In the genomic region with DNA sequence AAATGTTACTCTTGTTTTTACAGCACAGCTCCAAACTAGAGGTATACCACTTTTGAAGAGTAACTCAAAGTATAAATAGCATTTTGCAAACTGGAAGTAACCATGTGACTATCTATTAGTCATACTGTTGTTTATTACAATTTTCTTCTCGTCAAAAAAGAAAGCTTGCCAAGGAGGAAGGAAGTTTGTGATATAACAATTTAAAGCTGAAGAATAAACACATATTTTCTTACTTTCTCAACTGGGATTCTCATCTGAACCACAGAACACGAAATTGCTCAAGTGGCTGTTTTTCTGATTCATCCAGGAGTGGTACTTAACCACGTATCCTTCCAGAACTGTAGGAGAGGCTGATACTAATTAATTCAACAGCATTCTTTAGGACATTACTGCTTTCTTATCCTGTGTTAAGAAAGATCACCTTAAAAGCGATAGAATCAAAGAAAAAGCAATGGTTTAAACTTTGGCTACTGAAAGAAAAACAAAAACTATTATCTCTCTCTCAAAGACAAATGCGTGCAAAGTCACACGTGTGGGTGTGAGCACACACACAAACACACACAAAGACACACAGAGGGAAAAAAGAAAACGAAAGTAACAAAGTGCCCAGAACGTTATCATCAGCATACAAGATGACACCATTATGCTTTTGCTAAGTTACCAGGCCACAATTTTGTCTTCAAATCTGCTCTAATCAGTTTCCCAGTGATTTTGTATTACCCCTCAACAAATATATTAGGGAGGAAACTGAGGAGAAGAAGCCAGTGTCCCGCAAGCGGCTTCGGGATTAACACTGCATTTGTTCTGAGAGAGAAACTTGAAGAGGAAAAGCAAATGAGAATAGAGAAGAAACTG, we compare ENCODE assay signal across 8 cellular contexts. TPM values are rescaled to one million over a fixed set of nuclear protein-coding genes. Genes with fewer than 3 reads are reported as not detected.
DNase-seq lines count a peak whose midpoint lies in the region; ATAC-seq lines count a peak whose summit lies in the region.

TSS of gene CLEC2B (minus strand) at position 48 of the 855 bp plus-strand sequence.

- H3K27me3 Mint-ChIP-seq in activated T-helper 17 cell treated with anti-CD3 and anti-CD28 coated beads, Interleukin-2, amount 50 U/mL, for 72 hours, result no peaks in the 10 kb centered on the region

- intact Hi-C loops in Right ventricle myocardium inferior (cut with DNase I) (no loop called here), cardiac septum (cut with DNase I) (loop anchor here (10.0 kb wide), 2 partner anchors 225 to 495 kb away; no protein-coding TSS in a partner anchor)

- H3K27ac ChIP-seq in rectal smooth muscle tissue (ENCODE audit: low read depth, low read length), result peak within 1 kb of the TSS; percentile 68

- in situ Hi-C loops in KBM-7 (cut with MboI; ENCODE audit: low pct_unique_long_range_greater_than_20kb, low sequenced_read_pairs), result no loop called here

- H3K36me3 Mint-ChIP-seq in activated T-helper 17 cell treated with anti-CD3 and anti-CD28 coated beads, Interleukin-2, amount 50 U/mL, for 72 hours (ENCODE audit: low read depth), result peaks cover 24% of the 10 kb centered on the region

- DNase-seq in Right ventricle myocardium inferior (ENCODE audit: missing footprints) (peak; percentile 43), cardiac septum (ENCODE audit: low spot score) (no peak), KBM-7 (peak; percentile 92), foreskin melanocyte (peak; percentile 49)

- no peaks in the 10 kb centered on the region for H3K27me3 ChIP-seq in rectal smooth muscle tissue (ENCODE audit: control insufficient read depth, insufficient read depth, low read length)

- peak within 1 kb of the TSS; percentile 95 for H3K27ac Mint-ChIP-seq in activated T-helper 17 cell treated with anti-CD3 and anti-CD28 coated beads, Interleukin-2, amount 50 U/mL, for 72 hours

- ATAC-seq in Right ventricle myocardium inferior (peak; percentile 72), HG03025 (IDR thresholded peaks at IDR 0.05; ENCODE audit: low FRiP score, unreplicated experiment) (no peak), GM18858 (IDR thresholded peaks at IDR 0.05; ENCODE audit: unreplicated experiment) (no peak)
- peak; percentile 87 for ATAC-seq in activated T-helper 17 cell treated with anti-CD3 and anti-CD28 coated beads, Interleukin-2, amount 50 U/mL, for 72 hours (replicated peaks)

- H3K36me3 ChIP-seq in rectal smooth muscle tissue (ENCODE audit: control insufficient read depth, insufficient read depth, low read length), result no peaks in the 10 kb centered on the region

- peak within 1 kb of the TSS; percentile 62 for H3K9ac ChIP-seq in rectal smooth muscle tissue (ENCODE audit: low read length)

- H3K4me3 Mint-ChIP-seq in activated T-helper 17 cell treated with anti-CD3 and anti-CD28 coated beads, Interleukin-2, amount 50 U/mL, for 72 hours, result peak within 1 kb of the TSS; percentile 94

- peak within 1 kb of the TSS; percentile 63 for H3K4me3 ChIP-seq in rectal smooth muscle tissue (ENCODE audit: low read length)

- H3K4me1 Mint-ChIP-seq in activated T-helper 17 cell treated with anti-CD3 and anti-CD28 coated beads, Interleukin-2, amount 50 U/mL, for 72 hours, result peaks cover 5% of the 10 kb centered on the region

- no peaks in the 10 kb centered on the region for H3K4me1 ChIP-seq in rectal smooth muscle tissue (ENCODE audit: control insufficient read depth, insufficient read depth, low read length)

- H3K9me3 Mint-ChIP-seq in activated T-helper 17 cell treated with anti-CD3 and anti-CD28 coated beads, Interleukin-2, amount 50 U/mL, for 72 hours, result no peaks in the 10 kb centered on the region

RNA-seq across cellular contexts. Expression of gene CLEC2B, which starts in this region (rescaled TPM):
- total RNA-seq in Right ventricle myocardium inferior, result 6.8 TPM
- total RNA-seq in cardiac septum, result 6.7 TPM
- total RNA-seq in activated T-helper 17 cell treated with anti-CD3 and anti-CD28 coated beads, Interleukin-2, amount 50 U/mL, for 72 hours, result 10 to 100 TPM; 21.8 to 54.0 TPM

Comparison
In these comparisons a context has a peak if more than half of its experiments do, and no peak if none do; other contexts are left out.
1. ATAC-seq: peak in Right ventricle myocardium inferior (single experiment) and activated T-helper 17 cell treated with anti-CD3 and anti-CD28 coated beads, Interleukin-2, amount 50 U/mL, for 72 hours (single experiment); none in HG03025 (single experiment) and GM18858 (single experiment).